ENCODE assay signal across 7 cellular contexts in the genomic region with DNA sequence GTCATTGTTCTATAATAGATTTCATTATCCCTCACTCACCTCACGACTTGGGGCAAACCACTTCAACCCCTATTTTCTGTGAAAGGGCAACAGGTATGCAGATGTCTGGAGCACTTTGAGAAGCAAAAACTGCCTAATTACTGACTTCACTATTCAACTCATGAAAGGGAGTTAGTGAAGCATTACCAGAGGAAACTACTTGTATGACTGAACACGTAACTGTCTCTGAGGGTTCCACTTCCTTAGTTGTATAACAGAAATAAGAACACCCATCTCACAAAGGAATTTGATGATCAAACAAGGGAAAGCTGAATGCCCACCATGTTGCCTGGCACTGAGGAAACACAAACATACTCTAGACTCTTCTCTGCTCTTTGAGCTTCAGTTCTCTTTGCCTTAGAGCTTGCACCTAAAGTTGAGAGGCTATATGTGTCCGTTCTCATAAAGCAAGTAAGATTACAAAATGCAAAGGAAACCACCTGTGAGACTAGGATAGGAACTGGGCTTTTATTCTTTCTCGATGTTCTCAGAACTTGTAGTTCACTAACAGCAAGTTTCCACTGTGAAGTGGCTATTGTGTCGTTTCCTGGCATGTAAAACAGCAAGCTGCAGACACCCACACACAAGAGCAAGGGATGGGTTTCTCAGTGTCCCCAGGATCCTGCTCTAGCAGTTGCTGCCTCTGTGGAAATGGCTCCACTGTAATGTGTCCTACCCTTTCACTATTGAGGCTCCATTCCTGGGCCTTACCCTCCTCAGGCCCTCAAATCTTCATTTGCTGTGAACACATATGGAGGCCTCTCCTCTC. TPM values are rescaled to one million over a fixed set of nuclear protein-coding genes. Genes with fewer than 3 reads are reported as not detected.
A peak's percentile ranks its signal among the peaks of the same experiment; 100 is the strongest.
DNase-seq lines count a peak whose midpoint lies in the region; ATAC-seq, FAIRE-seq and TF ChIP-seq lines count a peak whose summit lies in the region.

No MANE protein-coding gene starts in this region.

- POLR2A ChIA-PET in endothelial cell of umbilical vein (lab: Charles Lee), result no interaction called here

- H3K9ac ChIP-seq in OCI-LY1 (ENCODE audit: low read length) (peak overlapping the region; percentile 84), endothelial cell of umbilical vein (replicated peaks; ENCODE audit: extremely low read depth, insufficient read depth, low read length) (no peak overlapping the region)

- no peak overlapping the region for H2AFZ ChIP-seq in OCI-LY1 (ENCODE audit: low read length)
- no peak overlapping the region for H2AFZ ChIP-seq in endothelial cell of umbilical vein (ENCODE audit: low read depth, low read length)

- no peak for FAIRE-seq in endothelial cell of umbilical vein (lab: Jason Lieb, UNC)

- H3K9me2 ChIP-seq in OCI-LY1 (ENCODE audit: low read depth, low read length), result no peaks in the 10 kb centered on the region

- CTCF ChIA-PET in endothelial cell of umbilical vein (lab: Charles Lee), result interaction anchor here (1.2 to 2.8 kb wide), 4 partner anchors 9 to 289 kb away, joined by 3 to 8 read pairs (median 5); no protein-coding TSS in a partner anchor

- H3K4me3 ChIP-seq in OCI-LY1 (ENCODE audit: low read depth, low read length, poor library complexity, severe bottlenecking) (peak overlapping the region; percentile 72), endothelial cell of umbilical vein (replicated peaks in 1 of 3; ENCODE audit: insufficient read depth in 1 of 3, low read depth in 1 of 3, low read length in 3 of 3) (no peak overlapping the region), urinary bladder (ENCODE audit: low read depth, low read length) (no peak overlapping the region), right lobe of liver (no peak overlapping the region)

- 0 out of 2 replicates have a peak, but pooled peaks cover 5% of the 10 kb centered on the region for H4K20me1 ChIP-seq in OCI-LY1 (ENCODE audit: insufficient read depth, low read length)
- H4K20me1 ChIP-seq in endothelial cell of umbilical vein (replicated peaks; ENCODE audit: control insufficient read depth, extremely low read depth, insufficient read depth, low read length), result no peaks in the 10 kb centered on the region

- peaks cover 21% of the 10 kb centered on the region for H3F3A ChIP-seq in OCI-LY1 (ENCODE audit: insufficient read depth, low read length)

- ATAC-seq in GM18867 (IDR thresholded peaks at IDR 0.05; ENCODE audit: unreplicated experiment) (peak; percentile 59), HG02588 (IDR thresholded peaks at IDR 0.05; ENCODE audit: unreplicated experiment) (peak; percentile 54), right lobe of liver (no peak)

- no TSS peak for BruUV-seq in endothelial cell of umbilical vein (replicated peaks; lab: Mats Ljungman, UMichigan)

- H3K4me2 ChIP-seq in OCI-LY1 (ENCODE audit: low read length) (peak overlapping the region; percentile 96), endothelial cell of umbilical vein (ENCODE audit: insufficient read depth, low read length) (no peak overlapping the region)

- 72% methylated on average over 5 of the region's 5 CpGs for WGBS in urinary bladder
- WGBS in right lobe of liver (ENCODE audit: insufficient coverage, low coverage, low lambda C conversion rate, missing lambda C conversion rate), result 35% methylated on average over 5 of the region's 5 CpGs

- no peak for TF ChIP-seq POLR2A in endothelial cell of umbilical vein (IDR thresholded peaks at IDR 0.05; ENCODE audit: low read depth, low read length)
- no peak for TF ChIP-seq POLR2A in right lobe of liver (IDR thresholded peaks at IDR 0.05)

- TF ChIP-seq CTCF in OCI-LY1 (IDR thresholded peaks at IDR 0.05; ENCODE audit: low read length), result no peak
- no peak for TF ChIP-seq CTCF in endothelial cell of umbilical vein (IDR thresholded peaks at IDR 0.05; ENCODE audit: extremely low read depth in 1 of 2, insufficient read depth in 1 of 2, low read depth in 1 of 2, low read length in 2 of 2)
- TF ChIP-seq CTCF in right lobe of liver (IDR thresholded peaks at IDR 0.05), result no peak

- H3K27ac ChIP-seq in OCI-LY1 (ENCODE audit: low read depth, low read length, poor library complexity, severe bottlenecking), result peak overlapping the region; percentile 98
- H3K27ac ChIP-seq in endothelial cell of umbilical vein (ENCODE audit: insufficient read depth, low read depth, low read length), result no peak overlapping the region
- H3K27ac ChIP-seq in urinary bladder (ENCODE audit: low read depth), result peak overlapping the region; percentile 43
- H3K27ac ChIP-seq in right lobe of liver, result peak overlapping the region in 1 of 3 donors; percentile 8

- H3K79me2 ChIP-seq in OCI-LY1 (ENCODE audit: insufficient read depth, low read length) (peaks cover 65% of the 10 kb centered on the region), endothelial cell of umbilical vein (ENCODE audit: control insufficient read depth, insufficient read depth, low read length) (peaks cover 37% of the 10 kb centered on the region)

- dilution Hi-C loops in endothelial cell of umbilical vein (cut with MboI; ENCODE audit: extremely low pct_ligation_motif_present, low sequenced_read_pairs), result no loop called here

- H3K36me3 ChIP-seq in OCI-LY1 (ENCODE audit: insufficient read depth, low read length), result peaks cover 56% of the 10 kb centered on the region
- H3K36me3 ChIP-seq in endothelial cell of umbilical vein (ENCODE audit: control insufficient read depth in 2 of 2, extremely low read depth in 1 of 2, insufficient read depth in 2 of 2, low read length in 2 of 2), result no peaks in the 10 kb centered on the region
- no peaks in the 10 kb centered on the region for H3K36me3 ChIP-seq in urinary bladder (ENCODE audit: insufficient read depth)
- no peaks in the 10 kb centered on the region for H3K36me3 ChIP-seq in right lobe of liver

- H3K9me1 ChIP-seq in endothelial cell of umbilical vein (replicated peaks; ENCODE audit: control insufficient read depth, extremely low read depth, insufficient read depth, low read length), result no peaks in the 10 kb centered on the region

- H3K4me1 ChIP-seq in OCI-LY1 (ENCODE audit: insufficient read depth, low read length, severe bottlenecking) (peaks cover 71% of the 10 kb centered on the region), endothelial cell of umbilical vein (ENCODE audit: control insufficient read depth, extremely low read depth, insufficient read depth, low read length) (peaks cover 18% of the 10 kb centered on the region), urinary bladder (ENCODE audit: insufficient read depth) (peaks cover 7% of the 10 kb centered on the region), right lobe of liver (no peaks in the 10 kb centered on the region)

- intact Hi-C loops in endothelial cell of umbilical vein (cut with micrococcal nuclease), result loop anchor here (5.0 kb wide), 1 partner anchor 290 kb away; no protein-coding TSS in a partner anchor
- intact Hi-C loops in right lobe of liver (cut with DNase I), result no loop called here

- DNase-seq in endothelial cell of umbilical vein (ENCODE audit: low read depth, low spot score) (peak; percentile 15), right lobe of liver (no peak), occipital lobe (lab: John Stamatoyannopoulos, UW) (no peak)

- peaks cover 5% of the 10 kb centered on the region; the same call in 1 of the 2 replicates for H3K27me3 ChIP-seq in OCI-LY1 (ENCODE audit: insufficient read depth, low read length)
- H3K27me3 ChIP-seq in endothelial cell of umbilical vein (ENCODE audit: control insufficient read depth in 2 of 2, insufficient read depth in 2 of 2, low read length in 2 of 2), result peaks cover 1 to 2% of the 10 kb centered on the region in 2 experiments
- no peaks in the 10 kb centered on the region for H3K27me3 ChIP-seq in right lobe of liver

- H3K9me3 ChIP-seq in OCI-LY1 (ENCODE audit: low read length) (no peaks in the 10 kb centered on the region), endothelial cell of umbilical vein (replicated peaks; ENCODE audit: control insufficient read depth, insufficient read depth, low read length) (no peaks in the 10 kb centered on the region), right lobe of liver (no peaks in the 10 kb centered on the region)

TF ChIP-seq in endothelial cell of umbilical vein, 7 proteins besides CTCF, POLR2A, EP300 and RAD21:
- TF ChIP-seq FOS (IDR thresholded peaks at IDR 0.05; ENCODE audit: borderline replicate concordance, insufficient read depth, low read length) (no peak), GATA2 (IDR thresholded peaks at IDR 0.05; ENCODE audit: insufficient read depth, insufficient read length, low read depth, low read length) (no peak), JUN (IDR thresholded peaks at IDR 0.05; ENCODE audit: borderline replicate concordance, insufficient read depth, insufficient read length, low read depth) (no peak), MYC (IDR thresholded peaks at IDR 0.05; ENCODE audit: low read depth, low read length) (no peak), POLR2AphosphoS5 (IDR thresholded peaks at IDR 0.05; ENCODE audit: insufficient read depth, low read depth, low read length) (no peak), EZH2 (IDR thresholded peaks at IDR 0.05; ENCODE audit: borderline replicate concordance, low read depth, low read length, severe bottlenecking) (no peak)
- TF ChIP-seq, protein P1, sequence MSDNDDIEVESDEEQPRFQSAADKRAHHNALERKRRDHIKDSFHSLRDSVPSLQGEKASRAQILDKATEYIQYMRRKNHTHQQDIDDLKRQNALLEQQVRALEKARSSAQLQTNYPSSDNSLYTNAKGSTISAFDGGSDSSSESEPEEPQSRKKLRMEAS (IDR thresholded peaks at IDR 0.05; ENCODE audit: insufficient read depth, insufficient read length), result no peak

RNA-seq across cellular contexts. Expression of gene TMEM243, which starts 2.6 kb away (rescaled TPM):
- total RNA-seq in endothelial cell of umbilical vein (26.9 and 31.5 TPM in 2 replicates), urinary bladder (60.1 TPM), right lobe of liver (1 to 10 TPM; 2.0 to 5.1 (median 4.3) TPM), occipital lobe (7.3 TPM)
- polyA plus RNA-seq in endothelial cell of umbilical vein (22.6 and 28.8 TPM in 2 replicates), urinary bladder (27.6 TPM)
- polyA plus RNA-seq in endothelial cell of umbilical vein (2011; cell fraction: cytosol; rRNA removed), result 24.9 and 25.6 TPM in 2 replicates
- polyA plus RNA-seq in endothelial cell of umbilical vein (2011; cell fraction: nucleus; rRNA removed), result 47.0 and 53.5 TPM in 2 replicates
- polyA plus RNA-seq in endothelial cell of umbilical vein (2012), result 24.2 and 26.6 TPM in 2 replicates
- polyA minus RNA-seq in endothelial cell of umbilical vein, result 24.3 and 29.6 TPM in 2 replicates
- 19.6 TPM for polyA minus RNA-seq in endothelial cell of umbilical vein (2011; cell fraction: cytosol; rRNA and poly(A)+ RNA removed)
- 65.3 and 86.5 TPM in 2 replicates for polyA minus RNA-seq in endothelial cell of umbilical vein (2011; cell fraction: nucleus; rRNA and poly(A)+ RNA removed)

Comparison
In these comparisons a context has a peak if more than half of its experiments do, and no peak if none do; other contexts are left out.
1. ATAC-seq: peak in GM18867 (single experiment) and HG02588 (single experiment); none in right lobe of liver (0 of 4).